In the genomic region with DNA sequence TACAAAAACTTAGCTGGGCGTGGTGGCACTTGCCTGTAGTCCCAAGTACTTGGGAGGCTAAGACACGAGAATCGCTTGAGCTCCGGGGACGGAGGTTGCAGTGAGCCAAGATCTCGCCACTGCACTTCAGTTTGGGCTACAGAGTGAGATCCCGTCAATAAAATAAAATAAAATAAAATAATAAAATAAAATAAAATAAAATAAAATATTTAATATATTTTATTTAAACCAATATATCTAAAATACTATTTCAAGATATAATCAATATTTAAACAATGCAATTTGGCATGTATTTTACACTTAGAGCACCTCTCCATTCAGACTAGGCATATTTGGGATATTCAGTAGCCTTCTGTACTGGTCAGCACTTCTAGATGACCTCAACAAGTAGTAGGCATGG, we compare ENCODE assay signal across 3 cellular contexts.
"Had no signal": no experiment of that assay in that cellular context is flagged by ENCODE, and none has a peak within 500 bp of the region (broad histone marks: within the 10 kb centered on the region; RNA-seq: fewer than 3 reads in every experiment).

No MANE protein-coding gene starts in this region.

- DNase-seq: GDM1, GF-D8 had no signal

- H3K4me3 ChIP-seq: GM12878 had no signal

- ATAC-seq: GM12878 had no signal
